Comparison of ENCODE assay signal across 1 cellular context in genomic region chr3:194326192-194327029, GRCh38.
TF ChIP-seq lines count a peak whose summit lies in the region.

No MANE protein-coding gene starts in this region.

TF ChIP-seq in H1, 55 proteins besides CTCF, POLR2A, EP300 and RAD21:
- TF ChIP-seq MAX (IDR thresholded peaks at IDR 0.05), result 0 out of 2 replicates have a peak, but pooled peaks have one; percentile 5
- TF ChIP-seq HDAC6 (IDR thresholded peaks at IDR 0.05; ENCODE audit: low read depth, low read length), result peak; percentile 60
- TF ChIP-seq TBP (IDR thresholded peaks at IDR 0.05; ENCODE audit: low read depth, low read length), result no peak
